14 cellular contexts compared by ENCODE assay signal in genomic region chr16:20867585-20867984, GRCh38. TPM values are rescaled to one million over a fixed set of nuclear protein-coding genes. Genes with fewer than 3 reads are reported as not detected.
A peak's percentile ranks its signal among the peaks of the same experiment; 100 is the strongest.
DNase-seq lines count a peak whose midpoint lies in the region; FAIRE-seq and TF ChIP-seq lines count a peak whose summit lies in the region.
"Had no signal": no experiment of that assay in that cellular context is flagged by ENCODE, and none has a peak within 500 bp of the region (broad histone marks: within the 10 kb centered on the region; RNA-seq: fewer than 3 reads in every experiment).

No MANE protein-coding gene starts in this region.

- H2AFZ ChIP-seq in ACC112 (ENCODE audit: low read length, unreplicated experiment) = no peak overlapping the region
- H2AFZ ChIP-seq: neural progenitor cell had no signal

- H3K27me3 ChIP-seq in ACC112 (ENCODE audit: insufficient read depth, low read length) (no peaks in the 10 kb centered on the region), bronchial epithelial cell (ENCODE audit: control insufficient read depth, insufficient read depth, low read length) (no peaks in the 10 kb centered on the region), muscle layer of colon (ENCODE audit: control insufficient read depth in 1 of 2, insufficient read depth in 2 of 2, low read length in 2 of 2) (no peaks in the 10 kb centered on the region)
- H3K27me3 ChIP-seq: gastrocnemius medialis, neural progenitor cell had no signal

- peaks cover 49% of the 10 kb centered on the region for H3K4me1 ChIP-seq in ACC112 (ENCODE audit: control insufficient read depth, insufficient read depth, low read length, unreplicated experiment)
- peaks cover 64% of the 10 kb centered on the region for H3K4me1 ChIP-seq in muscle layer of colon (ENCODE audit: insufficient read depth, low read length)

- FAIRE-seq in bronchial epithelial cell (lab: Jason Lieb, UNC) = no peak

- peak; percentile 53 for DNase-seq in LHCN-M2 (ENCODE audit: low read depth)
- DNase-seq in bronchial epithelial cell (ENCODE audit: low read depth) = peak; percentile 32
- DNase-seq in effector CD4-positive, alpha-beta T cell = no peak
- no peak for DNase-seq in mesenteric fat pad (ENCODE audit: low spot score)
- DNase-seq in NCI-H1048 (lab: John Stamatoyannopoulos, UW) = no peak
- no peak for DNase-seq in kidney glomerular epithelial cell (lab: John Stamatoyannopoulos, UW)
- DNase-seq: activated CD4-positive, alpha-beta T cell treated with anti-CD3 and anti-CD28 coated beads for 4 hours; central memory CD4-positive, alpha-beta T cell; DND-41; gastrocnemius medialis; NCI-H1694 had no signal

- 0 out of 2 replicates have a peak overlapping the region, but pooled peaks have one; percentile 10 for H3K27ac ChIP-seq in ACC112 (ENCODE audit: low read depth, low read length)
- peak overlapping the region; percentile 75 for H3K27ac ChIP-seq in muscle layer of colon (ENCODE audit: low read depth, low read length)
- H3K27ac ChIP-seq: neural progenitor cell had no signal

- no peaks in the 10 kb centered on the region for H3K9me3 ChIP-seq in muscle layer of colon (ENCODE audit: low read length)
- H3K9me3 ChIP-seq: gastrocnemius medialis had no signal

- H3K79me2 ChIP-seq in ACC112 (ENCODE audit: control insufficient read depth, insufficient read depth, low read length, unreplicated experiment) = peaks cover 93% of the 10 kb centered on the region

- no peak overlapping the region for H3K4me3 ChIP-seq in ACC112 (ENCODE audit: low read depth, low read length)
- H3K4me3 ChIP-seq in bronchial epithelial cell (ENCODE audit: low read depth, low read length) = no peak overlapping the region
- no peak overlapping the region for H3K4me3 ChIP-seq in muscle layer of colon (ENCODE audit: low read depth in 1 of 2, low read length in 2 of 2)
- H3K4me3 ChIP-seq: gastrocnemius medialis, neural progenitor cell had no signal

- no peak for TF ChIP-seq CTCF in bronchial epithelial cell (IDR thresholded peaks at IDR 0.05; ENCODE audit: insufficient read depth, low read length, severe bottlenecking)

- H3K36me3 ChIP-seq in ACC112 (ENCODE audit: insufficient read depth, low read length) = no peaks in the 10 kb centered on the region; the same call in 1 of the 2 replicates
- H3K36me3 ChIP-seq in bronchial epithelial cell (ENCODE audit: control insufficient read depth, insufficient read depth, low read length) = no peaks in the 10 kb centered on the region
- H3K36me3 ChIP-seq in muscle layer of colon (ENCODE audit: insufficient read depth, low read length) = peaks cover under 1% of the 10 kb centered on the region
- H3K36me3 ChIP-seq: gastrocnemius medialis, neural progenitor cell had no signal

- no peak overlapping the region for H3K9ac ChIP-seq in muscle layer of colon (ENCODE audit: low read length)
- H3K9ac ChIP-seq: neural progenitor cell had no signal

RNA-seq across cellular contexts. Expression of gene DCUN1D3, which starts 32.6 kb away (rescaled TPM):
- total RNA-seq in LHCN-M2 (2014; rRNA removed) = 28.2 and 30.0 TPM in 2 replicates
- polyA plus RNA-seq in LHCN-M2 (2012) = 11.8 TPM
- total RNA-seq in bronchial epithelial cell = 14.0 and 17.8 TPM in 2 replicates
- total RNA-seq in mesenteric fat pad = 187 TPM

RNA-seq across cellular contexts. Expression of gene LYRM1, which starts 33.0 kb away (rescaled TPM):
- 80.2 and 87.4 TPM in 2 replicates for total RNA-seq in LHCN-M2 (2014; rRNA removed)
- 44.3 TPM for polyA plus RNA-seq in LHCN-M2 (2012)
- 40.8 and 47.9 TPM in 2 replicates for total RNA-seq in bronchial epithelial cell
- total RNA-seq in mesenteric fat pad = 42.0 TPM

Comparison
In these comparisons a context has a peak if more than half of its experiments do, and no peak if none do; other contexts are left out.
1. DNase-seq: peak in LHCN-M2 (single experiment) and bronchial epithelial cell (single experiment); none in effector CD4-positive, alpha-beta T cell (single experiment), mesenteric fat pad (single experiment), NCI-H1048 (single experiment) and kidney glomerular epithelial cell (single experiment).